In genomic region chr18:56565059-56565458, GRCh38 we compare ENCODE assay signal across 2 cellular contexts.
TF ChIP-seq lines count a peak whose summit lies in the region.

No MANE protein-coding gene starts in this region.

TF ChIP-seq in IMR-90, 13 proteins besides CTCF, POLR2A, EP300 and RAD21:
- TF ChIP-seq NFE2L2 (IDR thresholded peaks at IDR 0.05; ENCODE audit: low read depth, low read length): no peak
- no peak for TF ChIP-seq MAFK (IDR thresholded peaks at IDR 0.05; ENCODE audit: low read depth, low read length)
- no peak for TF ChIP-seq MXI1 (IDR thresholded peaks at IDR 0.05; ENCODE audit: borderline replicate concordance, low read depth, low read length)
- TF ChIP-seq CEBPB (IDR thresholded peaks at IDR 0.05; ENCODE audit: low read depth, low read length): no peak
- TF ChIP-seq RFX5 (IDR thresholded peaks at IDR 0.05; ENCODE audit: low read depth, low read length): no peak
- no peak for TF ChIP-seq MAZ (IDR thresholded peaks at IDR 0.05; ENCODE audit: borderline replicate concordance, low read depth, low read length)
- TF ChIP-seq FOS (IDR thresholded peaks at IDR 0.05; ENCODE audit: low read depth, low read length): no peak
- no peak for TF ChIP-seq RCOR1 (IDR thresholded peaks at IDR 0.05; ENCODE audit: insufficient replicate concordance, low read length)
- TF ChIP-seq ELK1 (IDR thresholded peaks at IDR 0.05; ENCODE audit: borderline replicate concordance, low read depth, low read length): no peak
- no peak for TF ChIP-seq BHLHE40 (IDR thresholded peaks at IDR 0.05; ENCODE audit: low read depth, low read length)
TF ChIP-seq in IMR-90: peak in this region for 0.

TF ChIP-seq in endothelial cell of umbilical vein, 7 proteins besides CTCF, POLR2A, EP300 and RAD21:
- TF ChIP-seq FOS (IDR thresholded peaks at IDR 0.05; ENCODE audit: borderline replicate concordance, insufficient read depth, low read length) (no peak), EZH2 (IDR thresholded peaks at IDR 0.05; ENCODE audit: borderline replicate concordance, low read depth, low read length, severe bottlenecking) (no peak), GATA2 (IDR thresholded peaks at IDR 0.05; ENCODE audit: insufficient read depth, insufficient read length, low read depth, low read length) (no peak), MYC (IDR thresholded peaks at IDR 0.05; ENCODE audit: low read depth, low read length) (no peak)
- TF ChIP-seq, protein P1, sequence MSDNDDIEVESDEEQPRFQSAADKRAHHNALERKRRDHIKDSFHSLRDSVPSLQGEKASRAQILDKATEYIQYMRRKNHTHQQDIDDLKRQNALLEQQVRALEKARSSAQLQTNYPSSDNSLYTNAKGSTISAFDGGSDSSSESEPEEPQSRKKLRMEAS (IDR thresholded peaks at IDR 0.05; ENCODE audit: insufficient read depth, insufficient read length): no peak
TF ChIP-seq in endothelial cell of umbilical vein: peak in this region for 0.
